Comparison of ENCODE assay signal across 8 cellular contexts in the genomic region with DNA sequence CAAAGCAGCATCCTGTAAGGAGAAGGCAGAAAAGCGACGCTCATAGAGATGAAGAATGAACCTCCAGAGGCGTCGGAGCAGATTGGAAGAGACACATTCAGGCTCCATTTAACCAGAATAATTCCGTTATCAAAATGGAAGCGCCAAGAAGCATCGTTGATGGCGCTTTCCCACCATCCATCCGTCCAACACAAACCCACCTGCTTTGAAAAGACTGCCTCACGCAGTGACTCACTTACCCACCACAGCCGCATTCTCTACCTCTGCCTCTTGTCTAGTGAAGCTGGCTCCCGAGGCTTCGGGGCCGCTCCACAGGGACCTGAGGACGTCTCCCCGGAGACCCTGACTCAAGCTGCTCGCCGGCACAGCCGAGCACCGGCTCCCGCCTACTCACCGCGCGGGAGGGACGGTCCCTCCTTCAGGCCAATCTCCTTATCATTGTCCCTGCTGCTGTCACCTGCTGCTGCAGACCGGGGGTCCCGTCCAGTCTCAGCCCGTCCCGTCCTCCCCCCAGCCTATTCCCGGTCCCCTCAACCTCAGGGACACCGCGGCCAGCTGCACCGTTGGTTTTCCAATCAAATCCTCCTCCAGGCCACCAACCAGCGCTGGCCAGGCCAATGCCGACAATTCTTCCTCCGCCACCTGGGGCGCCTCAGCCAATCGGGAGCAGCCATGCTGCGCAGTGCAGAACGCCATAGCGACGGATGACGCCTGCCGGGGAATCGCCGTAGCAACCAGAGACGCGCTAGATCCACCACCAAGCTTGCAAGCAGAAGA. TPM values are rescaled to one million over a fixed set of nuclear protein-coding genes. Genes with fewer than 3 reads are reported as not detected.
DNase-seq lines count a peak whose midpoint lies in the region; ATAC-seq, FAIRE-seq and TF ChIP-seq lines count a peak whose summit lies in the region.

A gene with protein sequence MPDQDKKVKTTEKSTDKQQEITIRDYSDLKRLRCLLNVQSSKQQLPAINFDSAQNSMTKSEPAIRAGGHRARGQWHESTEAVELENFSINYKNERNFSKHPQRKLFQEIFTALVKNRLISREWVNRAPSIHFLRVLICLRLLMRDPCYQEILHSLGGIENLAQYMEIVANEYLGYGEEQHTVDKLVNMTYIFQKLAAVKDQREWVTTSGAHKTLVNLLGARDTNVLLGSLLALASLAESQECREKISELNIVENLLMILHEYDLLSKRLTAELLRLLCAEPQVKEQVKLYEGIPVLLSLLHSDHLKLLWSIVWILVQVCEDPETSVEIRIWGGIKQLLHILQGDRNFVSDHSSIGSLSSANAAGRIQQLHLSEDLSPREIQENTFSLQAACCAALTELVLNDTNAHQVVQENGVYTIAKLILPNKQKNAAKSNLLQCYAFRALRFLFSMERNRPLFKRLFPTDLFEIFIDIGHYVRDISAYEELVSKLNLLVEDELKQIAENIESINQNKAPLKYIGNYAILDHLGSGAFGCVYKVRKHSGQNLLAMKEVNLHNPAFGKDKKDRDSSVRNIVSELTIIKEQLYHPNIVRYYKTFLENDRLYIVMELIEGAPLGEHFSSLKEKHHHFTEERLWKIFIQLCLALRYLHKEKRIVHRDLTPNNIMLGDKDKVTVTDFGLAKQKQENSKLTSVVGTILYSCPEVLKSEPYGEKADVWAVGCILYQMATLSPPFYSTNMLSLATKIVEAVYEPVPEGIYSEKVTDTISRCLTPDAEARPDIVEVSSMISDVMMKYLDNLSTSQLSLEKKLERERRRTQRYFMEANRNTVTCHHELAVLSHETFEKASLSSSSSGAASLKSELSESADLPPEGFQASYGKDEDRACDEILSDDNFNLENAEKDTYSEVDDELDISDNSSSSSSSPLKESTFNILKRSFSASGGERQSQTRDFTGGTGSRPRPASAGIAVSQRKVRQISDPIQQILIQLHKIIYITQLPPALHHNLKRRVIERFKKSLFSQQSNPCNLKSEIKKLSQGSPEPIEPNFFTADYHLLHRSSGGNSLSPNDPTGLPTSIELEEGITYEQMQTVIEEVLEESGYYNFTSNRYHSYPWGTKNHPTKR (minus strand): TSS at position 553 of the 777 bp plus-strand sequence. CDS start 16,501 bp downstream, outside the sequence.

- WGBS in H1 (ENCODE audit: extremely low coverage in 1 of 2, insufficient coverage in 1 of 2, insufficient read length in 1 of 2, insufficient replicate concordance in 2 of 2, low coverage in 1 of 2, low lambda C conversion rate in 2 of 2, missing lambda C conversion rate in 1 of 2), 2 experiments: 3% methylated on average over 48 of the region's 48 CpGs; no CpG with 5 or more reads in 1 of the 2 experiments

- no peak within 1 kb of the TSS for H2BK15ac ChIP-seq in H1 (ENCODE audit: low read length)

- CTCF ChIA-PET in H1 (lab: Charles Lee; ENCODE audit: partially characterized antibody): interaction anchor here (1.0 to 4.1 kb wide), 4 partner anchors 11 to 344 kb away, joined by 3 to 18 read pairs (median 4); no protein-coding TSS in a partner anchor

- no peak for TF ChIP-seq EP300 in H1 (IDR thresholded peaks at IDR 0.05; ENCODE audit: borderline replicate concordance in 1 of 2, low read depth in 2 of 2, low read length in 2 of 2)

- peak within 1 kb of the TSS; percentile 91 to 96 for H3K4me2 ChIP-seq in H1 (ENCODE audit: insufficient read depth in 1 of 2, low read depth in 2 of 2, low read length in 2 of 2)

- H3K9ac ChIP-seq in H1 (replicated peaks in 1 of 4; ENCODE audit: extremely low read depth in 1 of 4, low read depth in 3 of 4, low read length in 3 of 4): peak within 1 kb of the TSS in 3 of 4 experiments; percentile 20 to 47 (median 24); a peak in 5 of 7 replicates

- no peaks in the 10 kb centered on the region for H3K79me1 ChIP-seq in H1 (ENCODE audit: low read depth, low read length)

- H4K5ac ChIP-seq in H1 (ENCODE audit: insufficient read length, low read depth, low read length): no peak within 1 kb of the TSS

- TF ChIP-seq CTCF in H1 (IDR thresholded peaks at IDR 0.05; ENCODE audit: control extremely low read depth in 1 of 3, insufficient read depth in 1 of 3, low read depth in 1 of 3, low read length in 3 of 3): no peak

- H3K18ac ChIP-seq in H1 (ENCODE audit: extremely low read depth, low read length): no peak within 1 kb of the TSS

- no peak for TF ChIP-seq RAD21 in H1 (IDR thresholded peaks at IDR 0.05 in 1 of 2, conservative IDR thresholded peaks at IDR 0.05 in 1 of 2; ENCODE audit: low read depth in 2 of 2, low read length in 2 of 2)

- no peak for TF ChIP-seq POLR2A in H1 (IDR thresholded peaks at IDR 0.05; ENCODE audit: control extremely low read depth in 1 of 2, low read depth in 2 of 2, low read length in 2 of 2)

- no peaks in the 10 kb centered on the region for H3K9me3 ChIP-seq in H1 (ENCODE audit: insufficient read depth in 2 of 2, low read depth in 1 of 2, low read length in 1 of 2)

- H2BK12ac ChIP-seq in H1 (ENCODE audit: low read depth, low read length): no peak within 1 kb of the TSS

- H2BK20ac ChIP-seq in H1 (ENCODE audit: low read length): no peak within 1 kb of the TSS

- peak within 1 kb of the TSS; percentile 100 for H2AFZ ChIP-seq in H1 (ENCODE audit: low read length)

- DNase-seq in AML-193 (lab: John Stamatoyannopoulos, UW): peak; percentile 87 to 90
- DNase-seq in GM19239 (ENCODE audit: insufficient read length, low spot score): peak; percentile 76
- DNase-seq in NCI-H748 treated with DMSO at 0.1 percent for 48 hours (lab: John Stamatoyannopoulos, UW): peak; percentile 57
- peak; percentile 79 to 86 for DNase-seq in activated CD8-positive, alpha-beta memory T cell treated with anti-CD3 and anti-CD28 coated beads for 1 hour (ENCODE audit: extremely low read depth in 1 of 2, low read depth in 1 of 2)
- peak; percentile 84 to 98 for DNase-seq in H1 (ENCODE audit: low read depth in 1 of 2, low spot score in 2 of 2)
- peak; percentile 88 to 96 for DNase-seq in lung microvascular endothelial cell (ENCODE audit: low read depth in 2 of 2)
- peak; percentile 69 to 85 (median 77) for DNase-seq in stimulated activated CD4-positive, alpha-beta T cell treated with anti-CD3 and anti-CD28 coated beads, TNF-alpha, amount 100 ng/mL, for 1 hour (ENCODE audit: low read depth in 3 of 3, low spot score in 1 of 3)

- ATAC-seq in HG03439 (IDR thresholded peaks at IDR 0.05; ENCODE audit: unreplicated experiment): peak; percentile 100

- H3K4ac ChIP-seq in H1 (replicated peaks; ENCODE audit: insufficient read length, low read depth, low read length): no peak within 1 kb of the TSS

- H4K8ac ChIP-seq in H1 (ENCODE audit: extremely low read depth, insufficient read depth, low read length): peak within 1 kb of the TSS; percentile 15; the same call in 1 of the 2 replicates

- peaks cover 0 to 3% (median 1%) of the 10 kb centered on the region in 4 experiments; a peak in 3 of 7 replicates for H3K4me1 ChIP-seq in H1 (replicated peaks in 1 of 4; ENCODE audit: control insufficient read depth in 3 of 4, insufficient read depth in 4 of 4, low read length in 3 of 4)

- no peak within 1 kb of the TSS for H3K14ac ChIP-seq in H1 (ENCODE audit: insufficient read length)

- peak; percentile 87 for FAIRE-seq in GM19239 (lab: Jason Lieb, UNC)
- FAIRE-seq in H1 (lab: Jason Lieb, UNC): peak; percentile 77

- peaks cover 0 to 1% of the 10 kb centered on the region in 2 experiments for H4K20me1 ChIP-seq in H1 (replicated peaks in 1 of 2; ENCODE audit: control insufficient read depth in 1 of 2, insufficient read depth in 2 of 2, low read length in 2 of 2)

- no peaks in the 10 kb centered on the region for H3K79me2 ChIP-seq in H1 (ENCODE audit: control insufficient read depth in 1 of 2, insufficient read depth in 2 of 2, low read length in 2 of 2)

- H3K36me3 ChIP-seq in H1 (ENCODE audit: control insufficient read depth in 2 of 4, insufficient read depth in 4 of 4, low read length in 3 of 4): no peaks in the 10 kb centered on the region; a peak in 1 of 8 replicates

- H2BK5ac ChIP-seq in H1 (ENCODE audit: low read depth, low read length): no peak within 1 kb of the TSS

- H3K27me3 ChIP-seq in H1 (replicated peaks in 1 of 4; ENCODE audit: control insufficient read depth in 3 of 4, extremely low read depth in 1 of 4, insufficient read depth in 3 of 4, low read length in 3 of 4): no peaks in the 10 kb centered on the region; a peak in 1 of 7 replicates

- H3K27ac ChIP-seq in H1 (ENCODE audit: low read depth, low read length): no peak within 1 kb of the TSS

- H2AK5ac ChIP-seq in H1 (ENCODE audit: low read depth, low read length): no peak within 1 kb of the TSS

- H3K23ac ChIP-seq in H1 (ENCODE audit: insufficient read length): no peak within 1 kb of the TSS

- POLR2A ChIA-PET in H1 (lab: Charles Lee; ENCODE audit: partially characterized antibody): interaction anchor here (1.0 to 1.7 kb wide), 5 partner anchors 13 to 160 kb away, joined by 3 to 8 read pairs (median 6); a partner anchor contains a TSS

- H3K56ac ChIP-seq in H1 (replicated peaks; ENCODE audit: insufficient read length, low read depth, low read length): no peak within 1 kb of the TSS

- H3K4me3 ChIP-seq in H1 (ENCODE audit: extremely low read depth in 1 of 4, insufficient read depth in 2 of 4, low read depth in 3 of 4, low read length in 4 of 4): peak within 1 kb of the TSS; percentile 79 to 89 (median 81)

- H2BK120ac ChIP-seq in H1 (replicated peaks; ENCODE audit: low read depth, low read length): no peak within 1 kb of the TSS

- peaks cover 9% of the 10 kb centered on the region for H3K23me2 ChIP-seq in H1 (ENCODE audit: low read depth, low read length)

- H4K91ac ChIP-seq in H1 (replicated peaks; ENCODE audit: insufficient read length, low read length): no peak within 1 kb of the TSS

TF ChIP-seq in H1, 55 proteins besides CTCF, POLR2A, EP300 and RAD21 (continues in another document):
- TF ChIP-seq ASH2L (IDR thresholded peaks at IDR 0.05; ENCODE audit: low read length): peak; percentile 68
- TF ChIP-seq, protein P1, sequence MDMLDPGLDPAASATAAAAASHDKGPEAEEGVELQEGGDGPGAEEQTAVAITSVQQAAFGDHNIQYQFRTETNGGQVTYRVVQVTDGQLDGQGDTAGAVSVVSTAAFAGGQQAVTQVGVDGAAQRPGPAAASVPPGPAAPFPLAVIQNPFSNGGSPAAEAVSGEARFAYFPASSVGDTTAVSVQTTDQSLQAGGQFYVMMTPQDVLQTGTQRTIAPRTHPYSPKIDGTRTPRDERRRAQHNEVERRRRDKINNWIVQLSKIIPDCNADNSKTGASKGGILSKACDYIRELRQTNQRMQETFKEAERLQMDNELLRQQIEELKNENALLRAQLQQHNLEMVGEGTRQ (IDR thresholded peaks at IDR 0.05; ENCODE audit: low read length): peak; percentile 3; the same call in 1 of the 2 replicates

RNA-seq across cellular contexts. Expression of the gene that starts here (rescaled TPM):
- 0.50 and 0.84 TPM in 2 replicates for total RNA-seq in H1 (2021; fragmentation: NEBNext Ultra II Directional; extraction: Animal tissue kit (Norgen Biotek cat#: 25700))
- polyA plus RNA-seq in H1 (2011; rRNA removed): 0.18 and 0.24 TPM in 2 replicates
- polyA plus RNA-seq in H1 (2011; cell fraction: cytosol; rRNA removed): 0.22 TPM
- polyA plus RNA-seq in H1 (2011; cell fraction: nucleus; rRNA removed): 0.51 TPM
- 0.28 to 0.76 TPM (median 0.46 TPM) in 4 replicates for polyA plus RNA-seq in H1 (2012, experiment 1 of 2)
- polyA plus RNA-seq in H1 (2012, experiment 2 of 2): not detected
- polyA plus RNA-seq in H1 (2013, experiment 1 of 2): 0.34 TPM
- 0.26 TPM for polyA plus RNA-seq in H1 (2013, experiment 2 of 2)
- 1.6 and 2.1 TPM in 2 replicates for polyA minus RNA-seq in H1 (2011; rRNA and poly(A)+ RNA removed)
- polyA minus RNA-seq in H1 (2011; cell fraction: cytosol; rRNA and poly(A)+ RNA removed): not detected
- 2.3 TPM for polyA minus RNA-seq in H1 (2011; cell fraction: nucleus; rRNA and poly(A)+ RNA removed)
- 1.1 and 1.4 TPM in 2 replicates for total RNA-seq in lung microvascular endothelial cell
